Comparison of ENCODE assay signal across 1 cellular context in genomic region chr11:68030318-68031135, GRCh38.
TF ChIP-seq lines count a peak whose summit lies in the region.

Gene NDUFS8 (plus strand): TSS chr11:68030681. CDS start chr11:68032152, 1,471 bp downstream.

TF ChIP-seq in K562, 482 proteins besides CTCF, POLR2A, EP300 and RAD21 (continued from another document and continues in another):
- TF ChIP-seq ZBTB2 (IDR thresholded peaks at IDR 0.05) (peak; percentile 88), ZNF76 (CRISPR knock-in tag; IDR thresholded peaks at IDR 0.05; ENCODE audit: borderline replicate concordance) (no peak), ZNF668 (CRISPR knock-in tag; IDR thresholded peaks at IDR 0.05) (no peak), ELK1 (CRISPR knock-in tag; IDR thresholded peaks at IDR 0.05) (no peak), ZNF143 (CRISPR knock-in tag; IDR thresholded peaks at IDR 0.05) (no peak), ZNF3 (CRISPR knock-in tag; IDR thresholded peaks at IDR 0.05) (no peak), ZNF695 (CRISPR knock-in tag; IDR thresholded peaks at IDR 0.05) (no peak), NCOR1 (IDR thresholded peaks at IDR 0.05) (no peak), MITF (IDR thresholded peaks at IDR 0.05) (no peak), E2F1 (CRISPR knock-in tag; IDR thresholded peaks at IDR 0.05) (no peak), ZNF224 (CRISPR knock-in tag; IDR thresholded peaks at IDR 0.05) (no peak), JUN (IDR thresholded peaks at IDR 0.05; ENCODE audit: borderline replicate concordance, low read depth, low read length) (peak; percentile 23; the same call in 1 of the 2 replicates), JUN (CRISPR knock-in tag; IDR thresholded peaks at IDR 0.05; ENCODE audit: borderline replicate concordance) (no peak), ZFP91 (CRISPR knock-in tag; IDR thresholded peaks at IDR 0.05) (no peak), KLF6 (CRISPR knock-in tag; IDR thresholded peaks at IDR 0.05; ENCODE audit: borderline replicate concordance) (no peak), HINFP (tag; conservative IDR thresholded peaks at IDR 0.05; ENCODE audit: low read depth) (no peak), PBX2 (CRISPR knock-in tag; IDR thresholded peaks at IDR 0.05; ENCODE audit: low read depth) (0 out of 2 replicates have a peak, but pooled peaks have one; percentile 18), PBX2 (tag; conservative IDR thresholded peaks at IDR 0.05; ENCODE audit: low read depth) (peak; percentile 91), ZC3H8 (IDR thresholded peaks at IDR 0.05) (no peak), ZNF398 (CRISPR knock-in tag; IDR thresholded peaks at IDR 0.05) (no peak), ZNF507 (tag; conservative IDR thresholded peaks at IDR 0.05) (no peak), HOXB6 (CRISPR knock-in tag; IDR thresholded peaks at IDR 0.05; ENCODE audit: borderline replicate concordance) (no peak), TAF15 (IDR thresholded peaks at IDR 0.05; ENCODE audit: low read depth, low read length) (no peak), ZNF165 (CRISPR knock-in tag; IDR thresholded peaks at IDR 0.05; ENCODE audit: borderline replicate concordance) (no peak; the same call in 1 of the 2 replicates), E2F8 (IDR thresholded peaks at IDR 0.05; ENCODE audit: low read depth, partially characterized antibody) (no peak), CREB1 (IDR thresholded peaks at IDR 0.05) (0 out of 2 replicates have a peak, but pooled peaks have one; percentile 40), CREB1 (CRISPR knock-in tag; IDR thresholded peaks at IDR 0.05) (no peak), ZNF75A (CRISPR knock-in tag; IDR thresholded peaks at IDR 0.05) (no peak), ZBTB7A (IDR thresholded peaks at IDR 0.05; ENCODE audit: borderline replicate concordance, control insufficient read depth, low read depth, low read length) (peak; percentile 95)
